28 cellular contexts compared by ENCODE assay signal in genomic region chrX:1476682-1477081, GRCh38. TPM values are rescaled to one million over a fixed set of nuclear protein-coding genes. Genes with fewer than 3 reads are reported as not detected.
DNase-seq lines count a peak whose midpoint lies in the region; ATAC-seq and TF ChIP-seq lines count a peak whose summit lies in the region.
"Had no signal": no experiment of that assay in that cellular context is flagged by ENCODE, and none has a peak within 500 bp of the region (broad histone marks: within the 10 kb centered on the region; RNA-seq: fewer than 3 reads in every experiment).

No MANE protein-coding gene starts in this region.

- no peak for ATAC-seq in activated CD4-positive, CD25-positive, alpha-beta regulatory T cell treated with anti-CD3 and anti-CD28 coated beads, Interleukin-2, amount 50 U/mL, for 24 hours
- no peak for ATAC-seq in natural killer cell treated with Interleukin-12 subunit alpha and Interleukin-12 subunit beta and Interleukin-15 and Interleukin-18, amount 100 ng/mL, for 72 hours
- no peak for ATAC-seq in GM21717 (IDR thresholded peaks at IDR 0.05; ENCODE audit: unreplicated experiment)
- ATAC-seq: heart right ventricle; left colon; stimulated activated naive CD8-positive, alpha-beta T cell treated with anti-CD3 and anti-CD28 coated beads, Interleukin-15, Interleukin-2, amounts not matched to agents 100 U/mL and 50 U/mL, for 24 hours had no signal

- no peaks in the 10 kb centered on the region for H3K9me3 ChIP-seq in CD8-positive, alpha-beta memory T cell (ENCODE audit: low read length)
- H3K9me3 ChIP-seq: testis, vagina had no signal

- peaks cover 78% of the 10 kb centered on the region for H3K4me1 ChIP-seq in CD8-positive, alpha-beta memory T cell (ENCODE audit: insufficient read depth, low read length)
- H3K4me1 ChIP-seq: testis, vagina had no signal

- H3K27ac ChIP-seq in CD8-positive, alpha-beta memory T cell (ENCODE audit: low read depth, low read length), result no peak overlapping the region
- no peak overlapping the region for H3K27ac ChIP-seq in coronary artery
- H3K27ac ChIP-seq: 22Rv1, esophagus squamous epithelium, heart right ventricle, testis, vagina had no signal

- peak overlapping the region in 6 of 8 donors; percentile 22 to 97 (median 82) for H3K27ac Mint-ChIP-seq in CD8-positive, alpha-beta memory T cell
- H3K27ac Mint-ChIP-seq in natural killer cell treated with Interleukin-12 subunit alpha and Interleukin-12 subunit beta and Interleukin-15 and Interleukin-18, amount 100 ng/mL, for 72 hours, result peak overlapping the region; percentile 97 to 98
- H3K27ac Mint-ChIP-seq: activated T-helper 1 cell treated with anti-CD3 and anti-CD28 coated beads, Interleukin-12 subunit alpha, Interleukin-12 subunit beta, Interleukin-2, Interleukin-4 antibody, amounts not matched to agents 30 ng/mL and 10 ng/mL and 1 ng/mL, durations not matched to agents 14 hours and 24 hours and 36 hours had no signal

- H3K27me3 ChIP-seq in CD8-positive, alpha-beta memory T cell (ENCODE audit: insufficient read depth, low read length, poor library complexity, severe bottlenecking), result no peaks in the 10 kb centered on the region
- H3K27me3 ChIP-seq: esophagus squamous epithelium, heart right ventricle, testis, vagina had no signal

- peaks cover 43 to 71% (median 68%) of the 10 kb centered on the region in 3 donors for H3K36me3 Mint-ChIP-seq in CD8-positive, alpha-beta memory T cell
- peaks cover 47% of the 10 kb centered on the region for H3K36me3 Mint-ChIP-seq in natural killer cell treated with Interleukin-12 subunit alpha and Interleukin-12 subunit beta and Interleukin-15 and Interleukin-18, amount 100 ng/mL, for 72 hours

- no peak overlapping the region for H3K4me3 ChIP-seq in CD8-positive, alpha-beta memory T cell (ENCODE audit: low read length)
- no peak overlapping the region for H3K4me3 ChIP-seq in coronary artery
- H3K4me3 ChIP-seq: esophagus squamous epithelium, heart right ventricle, testis, vagina had no signal

- CTCF ChIA-PET in CD8-positive, alpha-beta memory T cell (lab: Charles Lee), result no interaction called here

- H3K36me3 ChIP-seq in CD8-positive, alpha-beta memory T cell (ENCODE audit: insufficient read depth, low read length), result peaks cover 14% of the 10 kb centered on the region
- H3K36me3 ChIP-seq: esophagus squamous epithelium, heart right ventricle, vagina had no signal

- TF ChIP-seq CTCF in coronary artery (IDR thresholded peaks at IDR 0.05), result no peak

- POLR2A ChIA-PET in CD8-positive, alpha-beta memory T cell (lab: Charles Lee), result no interaction called here

- peak overlapping the region in 1 of 7 donors; percentile 70 for H3K4me3 Mint-ChIP-seq in CD8-positive, alpha-beta memory T cell
- H3K4me3 Mint-ChIP-seq in natural killer cell treated with Interleukin-12 subunit alpha and Interleukin-12 subunit beta and Interleukin-15 and Interleukin-18, amount 100 ng/mL, for 72 hours, result no peak overlapping the region
- H3K4me3 Mint-ChIP-seq: activated T-helper 1 cell treated with anti-CD3 and anti-CD28 coated beads, Interleukin-12 subunit alpha, Interleukin-12 subunit beta, Interleukin-2, Interleukin-4 antibody, amounts not matched to agents 30 ng/mL and 10 ng/mL and 1 ng/mL, durations not matched to agents 14 hours and 24 hours and 36 hours; T-helper 2 cell treated with Interferon-gamma antibody and Interleukin-4, amounts not matched to agents 5 μg/mL and 100 μg/mL, for 36 hours had no signal

- peaks cover 4 to 13% (median 8%) of the 10 kb centered on the region in 5 donors for H3K9me3 Mint-ChIP-seq in CD8-positive, alpha-beta memory T cell
- H3K9me3 Mint-ChIP-seq in natural killer cell treated with Interleukin-12 subunit alpha and Interleukin-12 subunit beta and Interleukin-15 and Interleukin-18, amount 100 ng/mL, for 72 hours, result peaks cover 26% of the 10 kb centered on the region

- H3K27me3 Mint-ChIP-seq in CD8-positive, alpha-beta memory T cell, result peaks cover 0 to 2% of the 10 kb centered on the region in 2 donors
- H3K27me3 Mint-ChIP-seq in natural killer cell treated with Interleukin-12 subunit alpha and Interleukin-12 subunit beta and Interleukin-15 and Interleukin-18, amount 100 ng/mL, for 72 hours, result no peaks in the 10 kb centered on the region

- H3K4me1 Mint-ChIP-seq in CD8-positive, alpha-beta memory T cell, result peaks cover 73 to 96% (median 88%) of the 10 kb centered on the region in 3 donors
- H3K4me1 Mint-ChIP-seq in natural killer cell treated with Interleukin-12 subunit alpha and Interleukin-12 subunit beta and Interleukin-15 and Interleukin-18, amount 100 ng/mL, for 72 hours (ENCODE audit: low read depth in 2 of 2), result peaks cover 75 to 83% of the 10 kb centered on the region in 2 donors

- peak; percentile 23 for DNase-seq in activated CD4-positive, CD25-positive, alpha-beta regulatory T cell treated with anti-CD3 and anti-CD28 coated beads, Interleukin-2, amount 50 U/mL, for 72 hours
- no peak for DNase-seq in CD8-positive, alpha-beta memory T cell
- DNase-seq in coronary artery (ENCODE audit: low spot score), result peak; percentile 22
- no peak for DNase-seq in natural killer cell treated with Interleukin-12 subunit alpha and Interleukin-12 subunit beta and Interleukin-15 and Interleukin-18, amount 100 ng/mL, for 72 hours (ENCODE audit: low spot score)
- no peak for DNase-seq in hippocampal formation (lab: John Stamatoyannopoulos, UW)
- DNase-seq in NCI-H1436 treated with DMSO at 0.1 percent for 48 hours (lab: John Stamatoyannopoulos, UW), result no peak
- DNase-seq: activated CD4-positive, alpha-beta T cell treated with anti-CD3 and anti-CD28 coated beads, Interleukin-2, amount 50 U/mL, for 1 hour; activated naive CD4-positive, alpha-beta T cell treated with anti-CD3 and anti-CD28 coated beads, Interleukin-2, amount 50 U/mL, for 16 hours; anterior cingulate cortex; CD4-positive, CD25-positive, alpha-beta regulatory T cell; cortex of kidney; esophagus squamous epithelium; foreskin melanocyte; heart right ventricle; IMR-90; left colon; NCI-H1092; NCI-H1930; NCI-H524 treated with DMSO at 0.1 percent for 48 hours; SHP77; stimulated activated naive CD8-positive, alpha-beta T cell treated with anti-CD3 and anti-CD28 coated beads, Interleukin-15, Interleukin-2, amounts not matched to agents 100 U/mL and 50 U/mL, for 24 hours; testis had no signal

RNA-seq across cellular contexts. Expression of gene ASMTL, which starts 24.0 kb away (rescaled TPM):
- total RNA-seq in CD8-positive, alpha-beta memory T cell, result 10 to 100 TPM; 26.1 to 26.5 TPM
- 47.9 TPM for polyA plus RNA-seq in CD8-positive, alpha-beta memory T cell
- 10 to 100 TPM; 84.8 to 94.2 TPM for total RNA-seq in natural killer cell treated with Interleukin-12 subunit alpha and Interleukin-12 subunit beta and Interleukin-15 and Interleukin-18, amount 100 ng/mL, for 72 hours

Comparison
In these comparisons a context has a peak if more than half of its experiments do, and no peak if none do; other contexts are left out.
1. DNase-seq: peak in activated CD4-positive, CD25-positive, alpha-beta regulatory T cell treated with anti-CD3 and anti-CD28 coated beads, Interleukin-2, amount 50 U/mL, for 72 hours (single experiment) and coronary artery (single experiment); none in CD8-positive, alpha-beta memory T cell (0 of 5), natural killer cell treated with Interleukin-12 subunit alpha and Interleukin-12 subunit beta and Interleukin-15 and Interleukin-18, amount 100 ng/mL, for 72 hours (single experiment), hippocampal formation (0 of 2) and NCI-H1436 treated with DMSO at 0.1 percent for 48 hours (single experiment).